ENCODE assay signal across 12 cellular contexts in genomic region chr6:251920-252319, GRCh38. TPM values are rescaled to one million over a fixed set of nuclear protein-coding genes. Genes with fewer than 3 reads are reported as not detected.
A peak's percentile ranks its signal among the peaks of the same experiment; 100 is the strongest.
DNase-seq lines count a peak whose midpoint lies in the region; ATAC-seq and TF ChIP-seq lines count a peak whose summit lies in the region.
"Had no signal": no experiment of that assay in that cellular context is flagged by ENCODE, and none has a peak within 500 bp of the region (broad histone marks: within the 10 kb centered on the region; RNA-seq: fewer than 3 reads in every experiment).

No MANE protein-coding gene starts in this region.

- TF ChIP-seq POLR2A in esophagus squamous epithelium (IDR thresholded peaks at IDR 0.05): no peak

- ATAC-seq in GM18498 (IDR thresholded peaks at IDR 0.05; ENCODE audit: unreplicated experiment) (peak; percentile 50), GM21825 (IDR thresholded peaks at IDR 0.05; ENCODE audit: unreplicated experiment) (peak; percentile 43)

- no peak overlapping the region for H3K4me3 ChIP-seq in esophagus squamous epithelium

- no peak for TF ChIP-seq CTCF in RWPE1 (conservative IDR thresholded peaks at IDR 0.05; ENCODE audit: low read depth)
- no peak for TF ChIP-seq CTCF in esophagus squamous epithelium (IDR thresholded peaks at IDR 0.05)

- CTCF ChIA-PET in RWPE1 (lab: Yijun Ruan, JAX): interaction anchor here (0.7 kb wide), 1 partner anchor 51 kb away, joined by 3 read pairs; no protein-coding TSS in a partner anchor

- H3K9me3 ChIP-seq in esophagus squamous epithelium: no peaks in the 10 kb centered on the region

- intact Hi-C loops in esophagus squamous epithelium (cut with DNase I): no loop called here

- peak; percentile 70 for DNase-seq in RWPE1 (ENCODE audit: low spot score)
- no peak for DNase-seq in esophagus squamous epithelium (lab: John Stamatoyannopoulos, UW)
- DNase-seq in NCI-H146 (lab: John Stamatoyannopoulos, UW): no peak
- no peak for DNase-seq in cerebellar cortex (ENCODE audit: low spot score)
- DNase-seq in GOT3 (lab: John Stamatoyannopoulos, UW): no peak
- DNase-seq: hypothalamus, mesendoderm, NCI-H1105, NCI-H774, SW 1271 had no signal

- no peak overlapping the region for H3K27ac ChIP-seq in RWPE1
- H3K27ac ChIP-seq in esophagus squamous epithelium: peak overlapping the region in 3 of 4 donors; percentile 36 to 60 (median 57)

- WGBS in esophagus squamous epithelium, 2 donors: 43 to 48% methylated on average over 2 of the region's 2 CpGs

- no peaks in the 10 kb centered on the region for H3K27me3 ChIP-seq in esophagus squamous epithelium

- H3K4me1 ChIP-seq in esophagus squamous epithelium: peaks cover 0 to 36% (median 17%) of the 10 kb centered on the region in 3 donors

- H3K36me3 ChIP-seq in esophagus squamous epithelium: no peaks in the 10 kb centered on the region

- POLR2A ChIA-PET in RWPE1 (lab: Yijun Ruan, JAX; ENCODE audit: low non-redundant PET): no interaction called here

RNA-seq across cellular contexts. Expression of gene DUSP22, which starts 40.4 kb away (rescaled TPM):
- total RNA-seq in esophagus squamous epithelium: 10 to 100 TPM; 34.2 to 54.6 (median 45.2) TPM
